Comparison of ENCODE assay signal across 1 cellular context in the genomic region with DNA sequence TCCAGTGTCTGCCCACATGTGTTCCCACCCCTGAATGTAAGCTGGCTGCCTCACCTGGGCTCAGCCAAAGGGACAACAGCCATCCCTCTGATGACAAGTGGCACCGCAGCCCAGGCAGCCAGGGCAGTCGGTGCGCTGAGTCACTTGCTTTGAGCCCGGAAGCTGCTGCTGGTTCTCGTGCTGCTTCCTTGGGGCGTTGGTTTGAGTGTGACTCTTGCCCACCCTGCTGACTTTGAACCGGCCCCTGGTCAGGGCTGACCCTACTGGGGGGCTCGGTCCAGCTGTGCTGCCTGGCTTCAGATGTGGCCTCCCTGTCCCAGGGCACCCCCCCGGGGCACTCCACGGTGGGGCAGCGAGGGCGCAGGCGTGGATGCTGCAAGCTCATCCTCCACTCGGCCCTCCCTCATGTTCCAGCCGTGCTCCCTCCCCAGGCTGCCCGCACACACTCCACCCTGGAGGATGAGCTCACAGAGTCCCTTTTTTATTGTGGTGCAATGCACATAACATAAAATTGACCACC.
TF ChIP-seq lines count a peak whose summit lies in the region.

No MANE protein-coding gene starts in this region.

TF ChIP-seq in HepG2, 621 proteins besides CTCF, POLR2A, EP300 and RAD21 (continued from another document):
- TF ChIP-seq, protein P1, sequence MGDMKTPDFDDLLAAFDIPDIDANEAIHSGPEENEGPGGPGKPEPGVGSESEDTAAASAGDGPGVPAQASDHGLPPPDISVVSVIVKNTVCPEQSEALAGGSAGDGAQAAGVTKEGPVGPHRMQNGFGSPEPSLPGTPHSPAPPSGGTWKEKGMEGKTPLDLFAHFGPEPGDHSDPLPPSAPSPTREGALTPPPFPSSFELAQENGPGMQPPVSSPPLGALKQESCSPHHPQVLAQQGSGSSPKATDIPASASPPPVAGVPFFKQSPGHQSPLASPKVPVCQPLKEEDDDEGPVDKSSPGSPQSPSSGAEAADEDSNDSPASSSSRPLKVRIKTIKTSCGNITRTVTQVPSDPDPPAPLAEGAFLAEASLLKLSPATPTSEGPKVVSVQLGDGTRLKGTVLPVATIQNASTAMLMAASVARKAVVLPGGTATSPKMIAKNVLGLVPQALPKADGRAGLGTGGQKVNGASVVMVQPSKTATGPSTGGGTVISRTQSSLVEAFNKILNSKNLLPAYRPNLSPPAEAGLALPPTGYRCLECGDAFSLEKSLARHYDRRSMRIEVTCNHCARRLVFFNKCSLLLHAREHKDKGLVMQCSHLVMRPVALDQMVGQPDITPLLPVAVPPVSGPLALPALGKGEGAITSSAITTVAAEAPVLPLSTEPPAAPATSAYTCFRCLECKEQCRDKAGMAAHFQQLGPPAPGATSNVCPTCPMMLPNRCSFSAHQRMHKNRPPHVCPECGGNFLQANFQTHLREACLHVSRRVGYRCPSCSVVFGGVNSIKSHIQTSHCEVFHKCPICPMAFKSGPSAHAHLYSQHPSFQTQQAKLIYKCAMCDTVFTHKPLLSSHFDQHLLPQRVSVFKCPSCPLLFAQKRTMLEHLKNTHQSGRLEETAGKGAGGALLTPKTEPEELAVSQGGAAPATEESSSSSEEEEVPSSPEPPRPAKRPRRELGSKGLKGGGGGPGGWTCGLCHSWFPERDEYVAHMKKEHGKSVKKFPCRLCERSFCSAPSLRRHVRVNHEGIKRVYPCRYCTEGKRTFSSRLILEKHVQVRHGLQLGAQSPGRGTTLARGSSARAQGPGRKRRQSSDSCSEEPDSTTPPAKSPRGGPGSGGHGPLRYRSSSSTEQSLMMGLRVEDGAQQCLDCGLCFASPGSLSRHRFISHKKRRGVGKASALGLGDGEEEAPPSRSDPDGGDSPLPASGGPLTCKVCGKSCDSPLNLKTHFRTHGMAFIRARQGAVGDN (CRISPR knock-in tag; IDR thresholded peaks at IDR 0.05): peak; percentile 43; the same call in 1 of the 2 replicates
- no peak for TF ChIP-seq NAIF1 (CRISPR knock-in tag; IDR thresholded peaks at IDR 0.05; ENCODE audit: borderline replicate concordance)
- TF ChIP-seq ZNF10 (CRISPR knock-in tag; IDR thresholded peaks at IDR 0.05; ENCODE audit: borderline replicate concordance, low read depth): no peak
- TF ChIP-seq KDM2A (CRISPR knock-in tag; IDR thresholded peaks at IDR 0.05; ENCODE audit: borderline replicate concordance, low read depth): no peak
TF ChIP-seq in HepG2: peak in this region for 6.
